2 cellular contexts compared by ENCODE assay signal in genomic region chr3:118577055-118577759, GRCh38.
TF ChIP-seq lines count a peak whose summit lies in the region.

No MANE protein-coding gene starts in this region.

TF ChIP-seq in K562, 482 proteins besides CTCF, POLR2A, EP300 and RAD21 (continued from another document):
- no peak for TF ChIP-seq ZFP91 (CRISPR knock-in tag; IDR thresholded peaks at IDR 0.05)
- no peak for TF ChIP-seq RFX1 (IDR thresholded peaks at IDR 0.05)
- TF ChIP-seq NFE2 (IDR thresholded peaks at IDR 0.05; ENCODE audit: low read depth): no peak
- TF ChIP-seq ZSCAN29 (IDR thresholded peaks at IDR 0.05): peak; percentile 76

TF ChIP-seq in WTC11, 78 proteins besides CTCF, POLR2A, EP300 and RAD21 (continued from another document):
- no peak for TF ChIP-seq MYBL2 (CRISPR knock-in tag; IDR thresholded peaks at IDR 0.05)
- no peak for TF ChIP-seq OVOL2 (CRISPR knock-in tag; IDR thresholded peaks at IDR 0.05; ENCODE audit: borderline replicate concordance)
